8 cellular contexts compared by ENCODE assay signal in the genomic region with DNA sequence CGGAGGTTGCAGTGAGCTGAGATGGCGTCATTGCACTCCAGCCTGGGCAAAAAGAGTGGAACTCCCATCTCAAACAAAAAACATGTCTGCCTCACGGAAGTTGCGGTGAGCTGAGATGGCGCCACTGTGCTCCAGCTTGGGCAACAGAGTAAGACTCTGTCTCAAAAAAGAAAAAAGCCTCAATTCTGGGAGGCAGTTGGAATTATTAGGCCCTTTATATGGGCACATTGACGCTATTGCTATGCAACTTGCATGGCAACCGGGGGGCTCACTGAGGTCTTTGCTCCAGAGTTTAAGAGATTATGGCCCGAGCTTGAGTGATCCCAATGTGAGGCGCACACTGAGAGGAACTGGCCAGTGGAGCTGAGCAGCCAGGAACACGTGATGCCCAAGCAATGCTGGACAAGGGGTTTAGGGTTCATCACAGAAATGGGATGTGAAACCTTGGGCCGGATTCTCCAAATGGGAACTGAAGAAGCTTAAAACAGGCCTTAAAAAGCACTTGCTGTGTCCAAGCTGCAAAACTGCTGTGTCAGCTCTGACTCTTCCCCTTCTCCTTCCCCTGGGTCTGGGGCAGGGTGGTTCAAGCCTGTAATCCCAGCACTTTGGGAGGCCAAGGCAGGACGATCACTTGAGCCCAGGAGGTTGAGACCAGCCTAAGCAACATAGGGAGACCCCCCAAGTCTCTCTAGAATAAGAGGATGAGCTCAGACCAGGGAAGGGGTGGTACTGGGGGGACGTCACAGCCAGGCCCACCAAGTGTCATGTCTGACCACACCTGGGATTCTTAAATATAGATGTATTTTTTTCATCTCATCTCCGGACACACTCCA. TPM values are rescaled to one million over a fixed set of nuclear protein-coding genes. Genes with fewer than 3 reads are reported as not detected.
DNase-seq lines count a peak whose midpoint lies in the region; ATAC-seq, FAIRE-seq and TF ChIP-seq lines count a peak whose summit lies in the region.

No MANE protein-coding gene starts in this region.

- peak in 1 of 2 experiments; percentile 42; a peak in 1 of 4 replicates for TF ChIP-seq EP300 in HepG2 (IDR thresholded peaks at IDR 0.05; ENCODE audit: low read depth in 2 of 2, low read length in 2 of 2)
- no peak; the same call in 1 of the 2 replicates for TF ChIP-seq EP300 in HepG2 (CRISPR knock-in tag; IDR thresholded peaks at IDR 0.05; ENCODE audit: borderline replicate concordance)

- BruUV-seq in HepG2 (replicated peaks; lab: Mats Ljungman, UMichigan): no TSS peak

- H3K4me1 ChIP-seq in HepG2 (ENCODE audit: insufficient read depth, low read length): peaks cover 26% of the 10 kb centered on the region

- peaks cover 25% of the 10 kb centered on the region for H3K79me2 ChIP-seq in HepG2 (ENCODE audit: insufficient read depth, low read length)

- POLR2A ChIA-PET in HepG2 (lab: Yijun Ruan, JAX): interaction anchor here (0.8 to 5.6 kb wide), 20 partner anchors 8 to 179 kb away, joined by 3 to 153 read pairs (median 4); partner anchors contain the start of genes BAX, DHDH, GYS1 and NUCB1

- H3K9ac ChIP-seq in HepG2 (ENCODE audit: insufficient read depth, low read depth, low read length): peak overlapping the region; percentile 96; the same call in 1 of the 2 replicates

- H3K36me3 ChIP-seq in HepG2 (replicated peaks in 1 of 2; ENCODE audit: control insufficient read depth in 1 of 2, insufficient read depth in 2 of 2, low read length in 2 of 2): peaks cover 3 to 25% of the 10 kb centered on the region in 2 experiments

- no peaks in the 10 kb centered on the region for H3K9me3 Mint-ChIP-seq in type B pancreatic cell

- peak overlapping the region in 1 of 3 experiments; percentile 99; a peak in 3 of 6 replicates for H3K4me3 ChIP-seq in HepG2 (replicated peaks in 1 of 3; ENCODE audit: insufficient read depth in 1 of 3, low read depth in 2 of 3, low read length in 3 of 3)

- H3K27ac Mint-ChIP-seq in type B pancreatic cell: peak overlapping the region; percentile 97

- ATAC-seq in HepG2: peak; percentile 4

- peaks cover 25% of the 10 kb centered on the region for H3K4me1 Mint-ChIP-seq in type B pancreatic cell (ENCODE audit: unreplicated experiment)

- FAIRE-seq in HepG2 (lab: Jason Lieb, UNC): peak; percentile 92

- peak; percentile 84 to 86 for TF ChIP-seq POLR2A in HepG2 (IDR thresholded peaks at IDR 0.05; ENCODE audit: insufficient read depth in 1 of 2, low read depth in 2 of 2, low read length in 2 of 2)

- DNase-seq in C1 segment of cervical spinal cord (lab: John Stamatoyannopoulos, UW) (peak in 10 of 14 donors; percentile 22 to 75 (median 58)), KBM-7 (peak; percentile 56), anterior cingulate cortex (lab: John Stamatoyannopoulos, UW) (peak in 38 of 58 donors; percentile 6 to 72 (median 36)), HepG2 (ENCODE audit: low spot score) (peak; percentile 74), type B pancreatic cell (ENCODE audit: extremely low spot score, unreplicated experiment) (no peak), NCI-H1417 treated with DMSO at 0.1 percent for 48 hours (lab: John Stamatoyannopoulos, UW) (no peak), cortex of kidney (lab: John Stamatoyannopoulos, UW) (no peak)
- DNase-seq in stimulated activated naive CD4-positive, alpha-beta T cell treated with Interleukin-2 at 50 U/mL for 16 hours (lab: John Stamatoyannopoulos, UW): no peak

- CTCF ChIA-PET in HepG2 (lab: Yijun Ruan, JAX; ENCODE audit: low intra/inter-chr PET ratio, low total read pairs): no interaction called here

- no peak overlapping the region for H2AFZ ChIP-seq in HepG2 (ENCODE audit: low read length)

- intact Hi-C loops in HepG2 (cut with micrococcal nuclease; ENCODE audit: unreplicated experiment): loop anchor here (1.0 to 10.0 kb wide), 3 partner anchors 21 to 183 kb away; partner anchors contain the start of gene PPP1R15A

- H3K4me2 ChIP-seq in HepG2 (ENCODE audit: low read depth, low read length): peak overlapping the region; percentile 97

- no peaks in the 10 kb centered on the region; a peak in 1 of 5 replicates for H3K27me3 ChIP-seq in HepG2 (ENCODE audit: control insufficient read depth in 1 of 2, insufficient read depth in 2 of 2, low read length in 2 of 2)

- no peaks in the 10 kb centered on the region for H3K9me3 ChIP-seq in HepG2 (ENCODE audit: low read length)

- TF ChIP-seq CTCF in HepG2 (CRISPR knock-in tag; IDR thresholded peaks at IDR 0.05): peak; percentile 13; the same call in 1 of the 2 replicates
- TF ChIP-seq CTCF in type B pancreatic cell (conservative IDR thresholded peaks at IDR 0.05): no peak

- WGBS in HepG2 (ENCODE audit: low lambda C conversion rate): 17% methylated on average over 13 of the region's 14 CpGs

- peaks cover 33% of the 10 kb centered on the region for H4K20me1 ChIP-seq in HepG2 (ENCODE audit: insufficient read depth, low read length)

- peak overlapping the region; percentile 86 for H3K27ac ChIP-seq in HepG2 (ENCODE audit: extremely low read length, insufficient read depth, low read length)

- peak overlapping the region; percentile 98 for H3K4me3 Mint-ChIP-seq in type B pancreatic cell

- TF ChIP-seq RAD21 in HepG2 (CRISPR knock-in tag; IDR thresholded peaks at IDR 0.05): peak; percentile 44; the same call in 1 of the 2 replicates

- H3K36me3 Mint-ChIP-seq in type B pancreatic cell: peaks cover 23% of the 10 kb centered on the region

- peaks cover 3% of the 10 kb centered on the region for H3K27me3 Mint-ChIP-seq in type B pancreatic cell

- in situ Hi-C loops in KBM-7 (cut with MboI; ENCODE audit: low pct_unique_long_range_greater_than_20kb, low sequenced_read_pairs): no loop called here
- in situ Hi-C loops in HepG2 (cut with HindIII; ENCODE audit: extremely low pct_ligation_motif_present, low pct_unique_long_range_greater_than_20kb): no loop called here

RNA-seq across cellular contexts. Expression of gene FTL, which starts 2.5 kb away (rescaled TPM):
- total RNA-seq in HepG2 (2016; rRNA removed; fragmentation: Illumina TruSeq; extraction: Trizol): 3,909 and 8,800 TPM in 2 replicates
- total RNA-seq in HepG2 (2016; cell fraction: cytosol; rRNA removed; fragmentation: Illumina TruSeq; extraction: Trizol; ENCODE audit: low read depth): 89,971 and 90,879 TPM in 2 replicates
- total RNA-seq in HepG2 (2016; cell fraction: insoluble cytoplasmic fraction; rRNA removed; fragmentation: Illumina TruSeq; extraction: Trizol): 3,851 and 8,859 TPM in 2 replicates
- total RNA-seq in HepG2 (2016; cell fraction: membrane; rRNA removed; fragmentation: Illumina TruSeq; extraction: Trizol): 51,578 and 56,338 TPM in 2 replicates
- 2,617 and 3,067 TPM in 2 replicates for total RNA-seq in HepG2 (2016; cell fraction: nucleus; rRNA removed; fragmentation: Illumina TruSeq; extraction: Trizol)
- 2,513 and 2,721 TPM in 2 replicates for polyA plus RNA-seq in HepG2 (2011; rRNA removed)
- 2,416 and 4,778 TPM in 2 replicates for polyA plus RNA-seq in HepG2 (2011; cell fraction: cytosol; rRNA removed)
- 1,286 and 1,341 TPM in 2 replicates for polyA plus RNA-seq in HepG2 (2011; cell fraction: nucleus; rRNA removed)
- 3,171 and 4,080 TPM in 2 replicates for polyA plus RNA-seq in HepG2 (2012)
- polyA plus RNA-seq in HepG2 (2016; cell fraction: cytosol; fragmentation: Illumina TruSeq; extraction: Trizol; ENCODE audit: low read depth): 183,517 and 194,436 TPM in 2 replicates
- 7,307 and 7,404 TPM in 2 replicates for polyA plus RNA-seq in HepG2 (2016; cell fraction: insoluble cytoplasmic fraction; fragmentation: Illumina TruSeq; extraction: Trizol; ENCODE audit: low read depth)
- 88,210 and 91,472 TPM in 2 replicates for polyA plus RNA-seq in HepG2 (2016; cell fraction: membrane; fragmentation: Illumina TruSeq; extraction: Trizol; ENCODE audit: low read depth)
- polyA plus RNA-seq in HepG2 (2016; cell fraction: nucleus; fragmentation: Illumina TruSeq; extraction: Trizol; ENCODE audit: insufficient read depth, low read depth): 7,073 and 8,244 TPM in 2 replicates
- 1,399 and 2,171 TPM in 2 replicates for polyA minus RNA-seq in HepG2 (2011; rRNA and poly(A)+ RNA removed; ENCODE audit: low replicate concordance)
- polyA minus RNA-seq in HepG2 (2011; cell fraction: cytosol; rRNA and poly(A)+ RNA removed): 634 and 932 TPM in 2 replicates
- polyA minus RNA-seq in HepG2 (2011; cell fraction: nucleus; rRNA and poly(A)+ RNA removed): 209 and 221 TPM in 2 replicates
- 1,657 and 2,039 TPM in 2 replicates for total RNA-seq in type B pancreatic cell (ENCODE audit: low replicate concordance)

RNA-seq across cellular contexts. Expression of gene BAX, which starts 12.9 kb away (rescaled TPM):
- total RNA-seq in HepG2 (2016; rRNA removed; fragmentation: Illumina TruSeq; extraction: Trizol) (167 and 176 TPM in 2 replicates), type B pancreatic cell (ENCODE audit: low replicate concordance) (161 and 201 TPM in 2 replicates)
- 230 and 246 TPM in 2 replicates for total RNA-seq in HepG2 (2016; cell fraction: cytosol; rRNA removed; fragmentation: Illumina TruSeq; extraction: Trizol; ENCODE audit: low read depth)
- 165 and 193 TPM in 2 replicates for total RNA-seq in HepG2 (2016; cell fraction: insoluble cytoplasmic fraction; rRNA removed; fragmentation: Illumina TruSeq; extraction: Trizol)
- total RNA-seq in HepG2 (2016; cell fraction: membrane; rRNA removed; fragmentation: Illumina TruSeq; extraction: Trizol): 237 and 254 TPM in 2 replicates
- total RNA-seq in HepG2 (2016; cell fraction: nucleus; rRNA removed; fragmentation: Illumina TruSeq; extraction: Trizol): 96.5 and 102 TPM in 2 replicates
- 139 and 164 TPM in 2 replicates for polyA plus RNA-seq in HepG2 (2011; rRNA removed)
- polyA plus RNA-seq in HepG2 (2011; cell fraction: cytosol; rRNA removed): 118 and 159 TPM in 2 replicates
- 330 and 345 TPM in 2 replicates for polyA plus RNA-seq in HepG2 (2011; cell fraction: nucleus; rRNA removed)
- 158 and 165 TPM in 2 replicates for polyA plus RNA-seq in HepG2 (2012)
- 324 and 380 TPM in 2 replicates for polyA plus RNA-seq in HepG2 (2016; cell fraction: cytosol; fragmentation: Illumina TruSeq; extraction: Trizol; ENCODE audit: low read depth)
- polyA plus RNA-seq in HepG2 (2016; cell fraction: insoluble cytoplasmic fraction; fragmentation: Illumina TruSeq; extraction: Trizol; ENCODE audit: low read depth): 326 and 339 TPM in 2 replicates
- polyA plus RNA-seq in HepG2 (2016; cell fraction: membrane; fragmentation: Illumina TruSeq; extraction: Trizol; ENCODE audit: low read depth): 331 and 356 TPM in 2 replicates
- 298 and 326 TPM in 2 replicates for polyA plus RNA-seq in HepG2 (2016; cell fraction: nucleus; fragmentation: Illumina TruSeq; extraction: Trizol; ENCODE audit: insufficient read depth, low read depth)
- 81.2 and 143 TPM in 2 replicates for polyA minus RNA-seq in HepG2 (2011; rRNA and poly(A)+ RNA removed; ENCODE audit: low replicate concordance)
- 66.1 and 82.4 TPM in 2 replicates for polyA minus RNA-seq in HepG2 (2011; cell fraction: cytosol; rRNA and poly(A)+ RNA removed)
- polyA minus RNA-seq in HepG2 (2011; cell fraction: nucleus; rRNA and poly(A)+ RNA removed): 85.3 and 90.1 TPM in 2 replicates

RNA-seq across cellular contexts. Expression of gene GYS1, which starts 25.5 kb away (rescaled TPM):
- total RNA-seq in HepG2 (2016; rRNA removed; fragmentation: Illumina TruSeq; extraction: Trizol): 16.4 and 18.4 TPM in 2 replicates
- 5.2 and 5.3 TPM in 2 replicates for total RNA-seq in HepG2 (2016; cell fraction: cytosol; rRNA removed; fragmentation: Illumina TruSeq; extraction: Trizol; ENCODE audit: low read depth)
- total RNA-seq in HepG2 (2016; cell fraction: insoluble cytoplasmic fraction; rRNA removed; fragmentation: Illumina TruSeq; extraction: Trizol): 13.3 and 20.4 TPM in 2 replicates
- total RNA-seq in HepG2 (2016; cell fraction: membrane; rRNA removed; fragmentation: Illumina TruSeq; extraction: Trizol): 4.9 and 5.1 TPM in 2 replicates
- 17.7 and 22.5 TPM in 2 replicates for total RNA-seq in HepG2 (2016; cell fraction: nucleus; rRNA removed; fragmentation: Illumina TruSeq; extraction: Trizol)
- 34.3 and 42.1 TPM in 2 replicates for polyA plus RNA-seq in HepG2 (2011; rRNA removed)
- 15.4 and 24.0 TPM in 2 replicates for polyA plus RNA-seq in HepG2 (2011; cell fraction: cytosol; rRNA removed)
- 43.8 and 62.9 TPM in 2 replicates for polyA plus RNA-seq in HepG2 (2011; cell fraction: nucleus; rRNA removed)
- polyA plus RNA-seq in HepG2 (2012): 10.2 and 20.0 TPM in 2 replicates
- polyA plus RNA-seq in HepG2 (2016; cell fraction: cytosol; fragmentation: Illumina TruSeq; extraction: Trizol; ENCODE audit: low read depth): 1.1 and 1.4 TPM in 2 replicates
- polyA plus RNA-seq in HepG2 (2016; cell fraction: insoluble cytoplasmic fraction; fragmentation: Illumina TruSeq; extraction: Trizol; ENCODE audit: low read depth): 10.8 and 15.0 TPM in 2 replicates
- polyA plus RNA-seq in HepG2 (2016; cell fraction: membrane; fragmentation: Illumina TruSeq; extraction: Trizol; ENCODE audit: low read depth): 2.9 and 3.5 TPM in 2 replicates
- polyA plus RNA-seq in HepG2 (2016; cell fraction: nucleus; fragmentation: Illumina TruSeq; extraction: Trizol; ENCODE audit: insufficient read depth, low read depth): 28.6 and 30.1 TPM in 2 replicates
- polyA minus RNA-seq in HepG2 (2011; rRNA and poly(A)+ RNA removed; ENCODE audit: low replicate concordance): 85.1 and 134 TPM in 2 replicates
- polyA minus RNA-seq in HepG2 (2011; cell fraction: cytosol; rRNA and poly(A)+ RNA removed): 22.2 and 28.2 TPM in 2 replicates
- polyA minus RNA-seq in HepG2 (2011; cell fraction: nucleus; rRNA and poly(A)+ RNA removed): 26.5 and 44.0 TPM in 2 replicates
- total RNA-seq in type B pancreatic cell (ENCODE audit: low replicate concordance): 62.1 and 64.8 TPM in 2 replicates

RNA-seq across cellular contexts. Expression of gene RUVBL2, which starts 26.1 kb away (rescaled TPM):
- total RNA-seq in HepG2 (2016; rRNA removed; fragmentation: Illumina TruSeq; extraction: Trizol): 108 and 122 TPM in 2 replicates
- total RNA-seq in HepG2 (2016; cell fraction: cytosol; rRNA removed; fragmentation: Illumina TruSeq; extraction: Trizol; ENCODE audit: low read depth): 42.8 and 44.4 TPM in 2 replicates
- total RNA-seq in HepG2 (2016; cell fraction: insoluble cytoplasmic fraction; rRNA removed; fragmentation: Illumina TruSeq; extraction: Trizol): 98.2 and 127 TPM in 2 replicates
- 53.1 and 56.0 TPM in 2 replicates for total RNA-seq in HepG2 (2016; cell fraction: membrane; rRNA removed; fragmentation: Illumina TruSeq; extraction: Trizol)
- 57.1 and 62.8 TPM in 2 replicates for total RNA-seq in HepG2 (2016; cell fraction: nucleus; rRNA removed; fragmentation: Illumina TruSeq; extraction: Trizol)
- polyA plus RNA-seq in HepG2 (2011; rRNA removed): 109 and 120 TPM in 2 replicates
- 120 and 188 TPM in 2 replicates for polyA plus RNA-seq in HepG2 (2011; cell fraction: cytosol; rRNA removed)
- polyA plus RNA-seq in HepG2 (2011; cell fraction: nucleus; rRNA removed): 169 and 241 TPM in 2 replicates
- polyA plus RNA-seq in HepG2 (2012): 71.6 and 76.0 TPM in 2 replicates
- 38.1 and 42.9 TPM in 2 replicates for polyA plus RNA-seq in HepG2 (2016; cell fraction: cytosol; fragmentation: Illumina TruSeq; extraction: Trizol; ENCODE audit: low read depth)
- 87.8 and 103 TPM in 2 replicates for polyA plus RNA-seq in HepG2 (2016; cell fraction: insoluble cytoplasmic fraction; fragmentation: Illumina TruSeq; extraction: Trizol; ENCODE audit: low read depth)
- 44.0 and 49.8 TPM in 2 replicates for polyA plus RNA-seq in HepG2 (2016; cell fraction: membrane; fragmentation: Illumina TruSeq; extraction: Trizol; ENCODE audit: low read depth)
- 101 and 102 TPM in 2 replicates for polyA plus RNA-seq in HepG2 (2016; cell fraction: nucleus; fragmentation: Illumina TruSeq; extraction: Trizol; ENCODE audit: insufficient read depth, low read depth)
- 203 and 355 TPM in 2 replicates for polyA minus RNA-seq in HepG2 (2011; rRNA and poly(A)+ RNA removed; ENCODE audit: low replicate concordance)
- 65.7 and 86.3 TPM in 2 replicates for polyA minus RNA-seq in HepG2 (2011; cell fraction: cytosol; rRNA and poly(A)+ RNA removed)
- polyA minus RNA-seq in HepG2 (2011; cell fraction: nucleus; rRNA and poly(A)+ RNA removed): 47.3 and 59.2 TPM in 2 replicates
- 72.6 and 99.5 TPM in 2 replicates for total RNA-seq in type B pancreatic cell (ENCODE audit: low replicate concordance)

RNA-seq across cellular contexts. Expression of gene DHDH, which starts 34.1 kb away (rescaled TPM):
- total RNA-seq in HepG2 (2016; rRNA removed; fragmentation: Illumina TruSeq; extraction: Trizol) (0.13 and 0.29 TPM in 2 replicates), type B pancreatic cell (ENCODE audit: low replicate concordance) (1.4 and 3.4 TPM in 2 replicates)
- not detected in 2 replicates for total RNA-seq in HepG2 (2016; cell fraction: cytosol; rRNA removed; fragmentation: Illumina TruSeq; extraction: Trizol; ENCODE audit: low read depth)
- 0.30 TPM in 1 of 2 replicates, not detected in the other for total RNA-seq in HepG2 (2016; cell fraction: insoluble cytoplasmic fraction; rRNA removed; fragmentation: Illumina TruSeq; extraction: Trizol)
- total RNA-seq in HepG2 (2016; cell fraction: membrane; rRNA removed; fragmentation: Illumina TruSeq; extraction: Trizol): not detected in 2 replicates
- not detected in 2 replicates for total RNA-seq in HepG2 (2016; cell fraction: nucleus; rRNA removed; fragmentation: Illumina TruSeq; extraction: Trizol)
- 0.91 and 1.9 TPM in 2 replicates for polyA plus RNA-seq in HepG2 (2011; rRNA removed)
- polyA plus RNA-seq in HepG2 (2011; cell fraction: cytosol; rRNA removed): 1.8 and 2.5 TPM in 2 replicates
- polyA plus RNA-seq in HepG2 (2011; cell fraction: nucleus; rRNA removed): 1.9 and 2.8 TPM in 2 replicates
- polyA plus RNA-seq in HepG2 (2012): 1.0 and 3.6 TPM in 2 replicates
- polyA plus RNA-seq in HepG2 (2016; cell fraction: cytosol; fragmentation: Illumina TruSeq; extraction: Trizol; ENCODE audit: low read depth): not detected in 2 replicates
- not detected in 2 replicates for polyA plus RNA-seq in HepG2 (2016; cell fraction: insoluble cytoplasmic fraction; fragmentation: Illumina TruSeq; extraction: Trizol; ENCODE audit: low read depth)
- not detected in 2 replicates for polyA plus RNA-seq in HepG2 (2016; cell fraction: membrane; fragmentation: Illumina TruSeq; extraction: Trizol; ENCODE audit: low read depth)
- polyA plus RNA-seq in HepG2 (2016; cell fraction: nucleus; fragmentation: Illumina TruSeq; extraction: Trizol; ENCODE audit: insufficient read depth, low read depth): not detected in 2 replicates
- 0.37 and 0.50 TPM in 2 replicates for polyA minus RNA-seq in HepG2 (2011; rRNA and poly(A)+ RNA removed; ENCODE audit: low replicate concordance)
- not detected in 2 replicates for polyA minus RNA-seq in HepG2 (2011; cell fraction: cytosol; rRNA and poly(A)+ RNA removed)
- 0.77 TPM in 1 of 2 replicates, not detected in the other for polyA minus RNA-seq in HepG2 (2011; cell fraction: nucleus; rRNA and poly(A)+ RNA removed)

Comparison
In these comparisons a context has a peak if more than half of its experiments do, and no peak if none do; other contexts are left out.
1. DNase-seq: peak in C1 segment of cervical spinal cord (10 of 14), KBM-7 (single experiment), anterior cingulate cortex (38 of 58) and HepG2 (single experiment); none in type B pancreatic cell (single experiment), stimulated activated naive CD4-positive, alpha-beta T cell treated with Interleukin-2 at 50 U/mL for 16 hours (single experiment), NCI-H1417 treated with DMSO at 0.1 percent for 48 hours (single experiment) and cortex of kidney (single experiment).